ENCODE assay signal across 8 cellular contexts in genomic region chr18:26710460-26711096, GRCh38.
DNase-seq lines count a peak whose midpoint lies in the region; ATAC-seq and TF ChIP-seq lines count a peak whose summit lies in the region.

No MANE protein-coding gene starts in this region.

- H3K27ac Mint-ChIP-seq in activated T-helper 2 cell treated with anti-CD3 and anti-CD28 coated beads, Interferon-gamma antibody, Interleukin-2, Interleukin-4, amounts not matched to agents 10 μg/mL and 5 μg/mL and 100 μg/mL, durations not matched to agents 14 hours and 24 hours and 36 hours = no peak overlapping the region
- no peak overlapping the region for H3K27ac Mint-ChIP-seq in effector memory CD8-positive, alpha-beta T cell
- H3K27ac Mint-ChIP-seq in CD4-positive, alpha-beta memory T cell = no peak overlapping the region

- H3K4me1 Mint-ChIP-seq in activated T-helper 2 cell treated with anti-CD3 and anti-CD28 coated beads, Interferon-gamma antibody, Interleukin-2, Interleukin-4, amounts not matched to agents 10 μg/mL and 5 μg/mL and 100 μg/mL, durations not matched to agents 14 hours and 24 hours and 36 hours (ENCODE audit: low read depth) = peaks cover 48% of the 10 kb centered on the region
- H3K4me1 Mint-ChIP-seq in effector memory CD8-positive, alpha-beta T cell (ENCODE audit: low read depth in 2 of 2) = no peaks in the 10 kb centered on the region
- H3K4me1 Mint-ChIP-seq in CD4-positive, alpha-beta memory T cell = no peaks in the 10 kb centered on the region

- no peak overlapping the region for H2AFZ ChIP-seq in SK-N-SH (ENCODE audit: low read depth)

- intact Hi-C loops in activated T-helper 2 cell treated with anti-CD3 and anti-CD28 coated beads, Interferon-gamma antibody, Interleukin-2, Interleukin-4, amounts not matched to agents 10 μg/mL and 5 μg/mL and 100 μg/mL, durations not matched to agents 14 hours and 24 hours and 36 hours (cut with micrococcal nuclease) = loop anchor here (2.0 to 5.0 kb wide), 3 partner anchors 54 to 667 kb away; no protein-coding TSS in a partner anchor
- intact Hi-C loops in CD4-positive, alpha-beta memory T cell (cut with micrococcal nuclease) = no loop called here

- H3K9ac ChIP-seq in SK-N-SH = no peak overlapping the region

- no peaks in the 10 kb centered on the region for H3K36me3 ChIP-seq in SK-N-SH (replicated peaks in 1 of 2; ENCODE audit: control insufficient read depth in 1 of 2, insufficient read depth in 2 of 2, low read length in 1 of 2)
- H3K36me3 ChIP-seq in CD4-positive, alpha-beta memory T cell (ENCODE audit: insufficient read depth, low read length) = no peaks in the 10 kb centered on the region

- no peak for TF ChIP-seq RAD21 in SK-N-SH (IDR thresholded peaks at IDR 0.05; ENCODE audit: low read length)

- no peaks in the 10 kb centered on the region for H3K79me2 ChIP-seq in SK-N-SH (ENCODE audit: insufficient read depth)

- no peaks in the 10 kb centered on the region for H3F3A ChIP-seq in SK-N-SH (replicated peaks; ENCODE audit: insufficient read depth)

- H3K27ac ChIP-seq in SK-N-SH (ENCODE audit: low read depth in 2 of 2, low read length in 1 of 2) = no peak overlapping the region
- no peak overlapping the region for H3K27ac ChIP-seq in CD4-positive, alpha-beta memory T cell (ENCODE audit: low read depth, low read length)

- no peaks in the 10 kb centered on the region for H3K27me3 ChIP-seq in SK-N-SH (ENCODE audit: insufficient read depth)
- no peaks in the 10 kb centered on the region for H3K27me3 ChIP-seq in CD4-positive, alpha-beta memory T cell (ENCODE audit: insufficient read depth, low read length)

- H3K9me2 ChIP-seq in SK-N-SH = no peaks in the 10 kb centered on the region

- 37% methylated on average over 4 of the region's 4 CpGs for WGBS in SK-N-SH (ENCODE audit: low lambda C conversion rate)

- H3K4me3 ChIP-seq in SK-N-SH (ENCODE audit: low read depth in 2 of 2, low read length in 1 of 2) = no peak overlapping the region
- no peak overlapping the region for H3K4me3 ChIP-seq in CD4-positive, alpha-beta memory T cell (ENCODE audit: low read length in 2 of 2)

- no peak overlapping the region for H3K4me2 ChIP-seq in SK-N-SH

- H3K36me3 Mint-ChIP-seq in activated T-helper 2 cell treated with anti-CD3 and anti-CD28 coated beads, Interferon-gamma antibody, Interleukin-2, Interleukin-4, amounts not matched to agents 10 μg/mL and 5 μg/mL and 100 μg/mL, durations not matched to agents 14 hours and 24 hours and 36 hours (ENCODE audit: low read depth) = peaks cover 12% of the 10 kb centered on the region
- H3K36me3 Mint-ChIP-seq in effector memory CD8-positive, alpha-beta T cell (ENCODE audit: insufficient read depth) = no peaks in the 10 kb centered on the region
- no peaks in the 10 kb centered on the region for H3K36me3 Mint-ChIP-seq in CD4-positive, alpha-beta memory T cell

- peaks cover 7% of the 10 kb centered on the region for H3K27me3 Mint-ChIP-seq in activated T-helper 2 cell treated with anti-CD3 and anti-CD28 coated beads, Interferon-gamma antibody, Interleukin-2, Interleukin-4, amounts not matched to agents 10 μg/mL and 5 μg/mL and 100 μg/mL, durations not matched to agents 14 hours and 24 hours and 36 hours (ENCODE audit: low read depth)
- H3K27me3 Mint-ChIP-seq in effector memory CD8-positive, alpha-beta T cell = no peaks in the 10 kb centered on the region
- H3K27me3 Mint-ChIP-seq in CD4-positive, alpha-beta memory T cell = peaks cover 2% of the 10 kb centered on the region in 2 donors

- peak overlapping the region; percentile 19 for H3K4me3 Mint-ChIP-seq in activated T-helper 2 cell treated with anti-CD3 and anti-CD28 coated beads, Interferon-gamma antibody, Interleukin-2, Interleukin-4, amounts not matched to agents 10 μg/mL and 5 μg/mL and 100 μg/mL, durations not matched to agents 14 hours and 24 hours and 36 hours (ENCODE audit: low read depth)
- H3K4me3 Mint-ChIP-seq in effector memory CD8-positive, alpha-beta T cell = no peak overlapping the region
- no peak overlapping the region for H3K4me3 Mint-ChIP-seq in CD4-positive, alpha-beta memory T cell

- H3K9me3 ChIP-seq in SK-N-SH = no peaks in the 10 kb centered on the region
- no peaks in the 10 kb centered on the region for H3K9me3 ChIP-seq in CD4-positive, alpha-beta memory T cell (ENCODE audit: control insufficient read depth in 1 of 2, low read length in 2 of 2)

- H3K4me1 ChIP-seq in SK-N-SH (ENCODE audit: control insufficient read depth in 1 of 2, insufficient read depth in 2 of 2, low read depth in 1 of 2, low read length in 1 of 2) = no peaks in the 10 kb centered on the region; a peak in 2 of 4 replicates
- no peaks in the 10 kb centered on the region for H3K4me1 ChIP-seq in CD4-positive, alpha-beta memory T cell (ENCODE audit: insufficient read depth, low read length)

- H3K9me3 Mint-ChIP-seq in activated T-helper 2 cell treated with anti-CD3 and anti-CD28 coated beads, Interferon-gamma antibody, Interleukin-2, Interleukin-4, amounts not matched to agents 10 μg/mL and 5 μg/mL and 100 μg/mL, durations not matched to agents 14 hours and 24 hours and 36 hours = peaks cover 11% of the 10 kb centered on the region
- no peaks in the 10 kb centered on the region for H3K9me3 Mint-ChIP-seq in effector memory CD8-positive, alpha-beta T cell
- peaks cover 0 to 2% (median 0%) of the 10 kb centered on the region in 8 donors for H3K9me3 Mint-ChIP-seq in CD4-positive, alpha-beta memory T cell

- H4K20me1 ChIP-seq in SK-N-SH (ENCODE audit: insufficient read depth) = no peaks in the 10 kb centered on the region

- DNase-seq in activated T-helper 2 cell treated with anti-CD3 and anti-CD28 coated beads, Interferon-gamma antibody, Interleukin-2, Interleukin-4, amounts not matched to agents 10 μg/mL and 5 μg/mL and 100 μg/mL, durations not matched to agents 14 hours and 24 hours and 36 hours (ENCODE audit: low spot score) = peak; percentile 52
- DNase-seq in effector memory CD8-positive, alpha-beta T cell = no peak
- DNase-seq in SK-N-SH = no peak
- no peak for DNase-seq in NCI-H2081 (lab: John Stamatoyannopoulos, UW)
- DNase-seq in CD4-positive, alpha-beta memory T cell = no peak

- CTCF ChIA-PET in SK-N-SH (lab: Yijun Ruan, JAX) = interaction anchor here (1.5 kb wide), 1 partner anchor 12 kb away, joined by 3 read pairs; no protein-coding TSS in a partner anchor
- CTCF ChIA-PET in CD4-positive, alpha-beta memory T cell (lab: Charles Lee; ENCODE audit: partially characterized antibody) = no interaction called here

- POLR2A ChIA-PET in SK-N-SH (lab: Yijun Ruan, JAX) = no interaction called here
- POLR2A ChIA-PET in CD4-positive, alpha-beta memory T cell (lab: Charles Lee; ENCODE audit: partially characterized antibody) = no interaction called here

- TF ChIP-seq CTCF in SK-N-SH (IDR thresholded peaks at IDR 0.05) = no peak

- ATAC-seq in GM18502 (IDR thresholded peaks at IDR 0.05; ENCODE audit: poor library complexity, unreplicated experiment) (peak; percentile 90), GM21423 (IDR thresholded peaks at IDR 0.05; ENCODE audit: unreplicated experiment) (peak; percentile 83), HG03469 (IDR thresholded peaks at IDR 0.05; ENCODE audit: unreplicated experiment) (peak; percentile 96)
- ATAC-seq in effector memory CD8-positive, alpha-beta T cell (replicated peaks) = no peak

- no peak for TF ChIP-seq EP300 in SK-N-SH (IDR thresholded peaks at IDR 0.05; ENCODE audit: borderline replicate concordance in 1 of 2, low read depth in 1 of 2, low read length in 1 of 2)

TF ChIP-seq in SK-N-SH, 30 proteins besides CTCF, POLR2A, EP300 and RAD21:
- TF ChIP-seq YY1 (IDR thresholded peaks at IDR 0.05; ENCODE audit: low read depth) = no peak
